6 cellular contexts compared by ENCODE assay signal in genomic region chr22:40781749-40782148, GRCh38. TPM values are rescaled to one million over a fixed set of nuclear protein-coding genes. Genes with fewer than 3 reads are reported as not detected.
A peak's percentile ranks its signal among the peaks of the same experiment; 100 is the strongest.
DNase-seq lines count a peak whose midpoint lies in the region; ATAC-seq and TF ChIP-seq lines count a peak whose summit lies in the region.
"Not testable (repeated sequence)": the region's sequence is repeated elsewhere in the genome, so short reads cannot be mapped to it uniquely, and the experiment has no call there.

No MANE protein-coding gene starts in this region.

- H3K36me3 ChIP-seq in RWPE2 (ENCODE audit: low read depth) = peaks cover 44% of the 10 kb centered on the region
- H3K36me3 ChIP-seq in mammary epithelial cell (ENCODE audit: insufficient read depth, low read length) = peaks cover 17% of the 10 kb centered on the region
- peaks cover 11 to 16% of the 10 kb centered on the region in 2 experiments for H3K36me3 ChIP-seq in trophoblast cell (ENCODE audit: control insufficient read depth in 1 of 2, insufficient read depth in 2 of 2, low read length in 2 of 2)

- H3K27me3 ChIP-seq in H9 (ENCODE audit: insufficient read depth, low read length); RWPE2 (ENCODE audit: insufficient read depth, poor library complexity, severe bottlenecking); mammary epithelial cell (ENCODE audit: insufficient read depth, low read length); trophoblast cell (ENCODE audit: insufficient read depth, low read length): not testable (repeated sequence)

- intact Hi-C loops in mammary epithelial cell (cut with micrococcal nuclease) = loop anchor here (2.0 kb wide), 1 partner anchor 37 kb away; the partner anchor contains the start of gene SLC25A17

- not testable (repeated sequence) for DNase-seq in H9; RWPE2 (ENCODE audit: low spot score); mammary epithelial cell; mesothelial cell of epicardium (ENCODE audit: low spot score in 2 of 2, unreplicated experiment in 2 of 2); type B pancreatic cell (ENCODE audit: extremely low spot score, unreplicated experiment)
- peak; percentile 67 to 86 for DNase-seq in trophoblast cell

- H3K9ac ChIP-seq in H9 (ENCODE audit: extremely low read depth, insufficient read length, low read length); mammary epithelial cell (ENCODE audit: insufficient read depth, low read length); trophoblast cell (ENCODE audit: low read length): not testable (repeated sequence)

- not testable (repeated sequence) for H4K5ac ChIP-seq in H9 (ENCODE audit: insufficient read length, low read depth, low read length)

- H3T11ph ChIP-seq in H9 (ENCODE audit: low read length) = not testable (repeated sequence)

- H3K4me1 Mint-ChIP-seq in H9; type B pancreatic cell (ENCODE audit: unreplicated experiment): not testable (repeated sequence)
- H3K4me1 Mint-ChIP-seq in mesothelial cell of epicardium = peaks cover 22% of the 10 kb centered on the region

- not testable (repeated sequence) for H2BK5ac ChIP-seq in H9 (ENCODE audit: insufficient read length, low read length)
- peak overlapping the region; percentile 39 for H2BK5ac ChIP-seq in trophoblast cell (ENCODE audit: low read depth, low read length, poor library complexity)

- in situ Hi-C loops in mammary epithelial cell (cut with MboI; ENCODE audit: low sequenced_read_pairs in 2 of 2) = not testable (repeated sequence)

- H2AFZ ChIP-seq in H9 (ENCODE audit: low read length); mammary epithelial cell (ENCODE audit: low read depth, low read length); trophoblast cell (ENCODE audit: insufficient read depth, low read length, poor library complexity): not testable (repeated sequence)

- H3K9me3 ChIP-seq in H9 (ENCODE audit: control insufficient read depth, low read depth, low read length); RWPE2 (ENCODE audit: severe bottlenecking); mammary epithelial cell (replicated peaks; ENCODE audit: insufficient read depth, low read length); trophoblast cell (ENCODE audit: insufficient read depth, low read depth, low read length): not testable (repeated sequence)

- not testable (repeated sequence) for H4K91ac ChIP-seq in H9 (ENCODE audit: insufficient read length, low read depth, low read length)
- H4K91ac ChIP-seq in trophoblast cell (ENCODE audit: low read depth, low read length) = peak overlapping the region; percentile 76

- H3K23me2 ChIP-seq in H9 (ENCODE audit: insufficient read length, low read depth, low read length, poor library complexity, severe bottlenecking) = not testable (repeated sequence)

- not testable (repeated sequence) for H3K27me3 Mint-ChIP-seq in H9 (ENCODE audit: low read depth); mesothelial cell of epicardium (ENCODE audit: low read depth); type B pancreatic cell

- H3K14ac ChIP-seq in H9 (ENCODE audit: insufficient read depth, low read length) = not testable (repeated sequence)
- peak overlapping the region; percentile 53 for H3K14ac ChIP-seq in trophoblast cell (ENCODE audit: low read length)

- not testable (repeated sequence) for H3K9me3 Mint-ChIP-seq in H9, mesothelial cell of epicardium, type B pancreatic cell

- not testable (repeated sequence) for H4K8ac ChIP-seq in H9 (replicated peaks; ENCODE audit: insufficient read length, low read depth, low read length); trophoblast cell (ENCODE audit: low read depth, low read length)

- ATAC-seq in RWPE2 (ENCODE audit: low read depth) = not testable (repeated sequence)

- H2BK15ac ChIP-seq in H9 (ENCODE audit: low read depth, low read length) = not testable (repeated sequence)

- H3K18ac ChIP-seq in H9 (ENCODE audit: insufficient read length, low read depth, low read length); trophoblast cell (ENCODE audit: low read length): not testable (repeated sequence)

- peaks cover 3 to 35% (median 19%) of the 10 kb centered on the region in 3 experiments; a peak in 5 of 7 replicates for H3K36me3 Mint-ChIP-seq in H9 (ENCODE audit: insufficient read depth in 1 of 3, low read depth in 3 of 3)
- H3K36me3 Mint-ChIP-seq in mesothelial cell of epicardium = peaks cover 32% of the 10 kb centered on the region
- peaks cover 29% of the 10 kb centered on the region for H3K36me3 Mint-ChIP-seq in type B pancreatic cell

- H3K79me2 ChIP-seq in H9 (ENCODE audit: insufficient read depth, low read length); mammary epithelial cell (ENCODE audit: insufficient read depth, low read length); trophoblast cell (ENCODE audit: control insufficient read depth, insufficient read depth, low read length, poor library complexity): not testable (repeated sequence)

- not testable (repeated sequence) for TF ChIP-seq CTCF in H9 (conservative IDR thresholded peaks at IDR 0.05); RWPE2 (IDR thresholded peaks at IDR 0.05; ENCODE audit: poor library complexity, severe bottlenecking); mammary epithelial cell (conservative IDR thresholded peaks at IDR 0.05 in 1 of 2, IDR thresholded peaks at IDR 0.05 in 1 of 2; ENCODE audit: extremely low read depth in 1 of 2, insufficient read depth in 1 of 2, low read depth in 1 of 2, low read length in 2 of 2); mesothelial cell of epicardium (IDR thresholded peaks at IDR 0.05; ENCODE audit: unreplicated experiment); type B pancreatic cell (conservative IDR thresholded peaks at IDR 0.05)

- H3K79me1 ChIP-seq in H9 (ENCODE audit: insufficient read depth, low read depth, low read length, poor library complexity, severe bottlenecking); trophoblast cell (ENCODE audit: low read length): not testable (repeated sequence)

- H3K4me1 ChIP-seq in H9 (ENCODE audit: insufficient read depth, low read length); trophoblast cell (ENCODE audit: control insufficient read depth in 1 of 2, insufficient read depth in 2 of 2, low read length in 2 of 2): not testable (repeated sequence)
- H3K4me1 ChIP-seq in RWPE2 (ENCODE audit: insufficient read depth, poor library complexity, severe bottlenecking) (peaks cover 14% of the 10 kb centered on the region), mammary epithelial cell (ENCODE audit: insufficient read depth, low read length) (peaks cover 12% of the 10 kb centered on the region)

- not testable (repeated sequence) for H3K4ac ChIP-seq in H9 (ENCODE audit: low read depth, low read length); trophoblast cell (ENCODE audit: low read depth, low read length)

- not testable (repeated sequence) for H2BK120ac ChIP-seq in H9 (ENCODE audit: low read depth, low read length, poor library complexity, severe bottlenecking)
- H2BK120ac ChIP-seq in trophoblast cell (ENCODE audit: insufficient read depth, low read length, poor library complexity) = peak overlapping the region; percentile 18

- not testable (repeated sequence) for BruUV-seq in mammary epithelial cell (replicated peaks; lab: Mats Ljungman, UMichigan)

- CTCF ChIA-PET in mammary epithelial cell (lab: Charles Lee; ENCODE audit: low non-redundant PET) = not testable (repeated sequence)

- H4K12ac ChIP-seq in trophoblast cell (ENCODE audit: low read depth, low read length) = not testable (repeated sequence)

- dilution Hi-C loops in mammary epithelial cell (cut with HindIII; ENCODE audit: low sequenced_read_pairs) = loop anchor here (10.0 kb wide), 1 partner anchor 397 kb away; no protein-coding TSS in a partner anchor

- not testable (repeated sequence) for H4K20me1 ChIP-seq in H9 (ENCODE audit: control insufficient read depth, insufficient read depth, insufficient read length); mammary epithelial cell (ENCODE audit: insufficient read depth, low read length)

- not testable (repeated sequence) for H3K56ac ChIP-seq in H9 (ENCODE audit: insufficient read length, low read depth, low read length)

- no CpG with 5 or more reads among the region's 14 CpGs for WGBS in H9 (ENCODE audit: extremely low coverage, insufficient read length, low lambda C conversion rate)
- WGBS in mammary epithelial cell (ENCODE audit: low coverage, missing lambda C conversion rate) = 91% methylated on average over 14 of the region's 14 CpGs
- WGBS in trophoblast cell (ENCODE audit: extremely low coverage, insufficient coverage, insufficient read length) = no CpG with 5 or more reads among the region's 14 CpGs

- H3K4me3 ChIP-seq in RWPE2 (ENCODE audit: severe bottlenecking); mammary epithelial cell (replicated peaks in 1 of 3; ENCODE audit: insufficient read depth in 1 of 3, low read depth in 2 of 3, low read length in 3 of 3); trophoblast cell (ENCODE audit: low read depth, low read length): not testable (repeated sequence)

- H3K27ac Mint-ChIP-seq in H9 (peak overlapping the region; percentile 43 to 76 (median 49); a peak in 2 of 7 replicates), mesothelial cell of epicardium (peak overlapping the region; percentile 90), type B pancreatic cell (peak overlapping the region; percentile 55)

- H3K4me2 ChIP-seq in H9 (ENCODE audit: insufficient read depth, insufficient read length, low read length); mammary epithelial cell (ENCODE audit: insufficient read depth, low read depth, low read length); trophoblast cell (ENCODE audit: low read length): not testable (repeated sequence)

- not testable (repeated sequence) for H2AK5ac ChIP-seq in H9 (ENCODE audit: insufficient read length, low read length); trophoblast cell (ENCODE audit: low read length)

- not testable (repeated sequence) for H3K4me3 Mint-ChIP-seq in H9, mesothelial cell of epicardium, type B pancreatic cell

- not testable (repeated sequence) for H3K27ac ChIP-seq in H9 (ENCODE audit: insufficient read length, low read depth, low read length)
- H3K27ac ChIP-seq in RWPE2 (ENCODE audit: poor library complexity, severe bottlenecking) (peak overlapping the region; percentile 63), mammary epithelial cell (ENCODE audit: insufficient read depth, low read depth, low read length) (peak overlapping the region; percentile 72), trophoblast cell (ENCODE audit: low read depth, low read length) (peak overlapping the region; percentile 16)

- not testable (repeated sequence) for H2BK12ac ChIP-seq in H9 (ENCODE audit: insufficient read length, low read depth, low read length)
- peak overlapping the region; percentile 5 for H2BK12ac ChIP-seq in trophoblast cell (ENCODE audit: low read length)

- H2BK20ac ChIP-seq in H9 (ENCODE audit: low read depth, low read length, poor library complexity, severe bottlenecking) = not testable (repeated sequence)

- H3K23ac ChIP-seq in H9 (ENCODE audit: insufficient read length, low read depth, low read length); trophoblast cell (ENCODE audit: low read length): not testable (repeated sequence)

RNA-seq across cellular contexts. Expression of gene SLC25A17, which starts 37.4 kb away (rescaled TPM):
- total RNA-seq in H9 (2021) (26.5 and 30.2 TPM in 2 replicates), mammary epithelial cell (10 to 100 TPM; 24.8 to 31.6 TPM), mesothelial cell of epicardium (30.1 to 31.1 TPM (median 30.6 TPM) in 3 replicates), type B pancreatic cell (ENCODE audit: low replicate concordance) (22.7 and 23.8 TPM in 2 replicates)
- polyA plus RNA-seq in mammary epithelial cell = 33.8 TPM
- polyA minus RNA-seq in mammary epithelial cell = 45.8 TPM
- polyA plus RNA-seq in trophoblast cell (2013) = 33.8 and 37.0 TPM in 2 replicates
